ENCODE assay signal across 8 cellular contexts in genomic region chr3:149658444-149659172, GRCh38. TPM values are rescaled to one million over a fixed set of nuclear protein-coding genes. Genes with fewer than 3 reads are reported as not detected.
DNase-seq lines count a peak whose midpoint lies in the region; ATAC-seq and TF ChIP-seq lines count a peak whose summit lies in the region.

No MANE protein-coding gene starts in this region.

- H3K4me3 ChIP-seq in PC-3 (ENCODE audit: low read length): peak overlapping the region; percentile 98
- H3K4me3 ChIP-seq in left ventricle myocardium inferior: peak overlapping the region; percentile 78
- H3K4me3 ChIP-seq in OCI-LY7 (ENCODE audit: low read depth, low read length, poor library complexity, severe bottlenecking): no peak overlapping the region

- 0 out of 2 replicates have a peak, but pooled peaks have one; percentile 27 for TF ChIP-seq CTCF in PC-3 (conservative IDR thresholded peaks at IDR 0.05; ENCODE audit: low read depth, low read length)
- TF ChIP-seq CTCF in left ventricle myocardium inferior (IDR thresholded peaks at IDR 0.05; ENCODE audit: borderline replicate concordance): peak; percentile 41
- TF ChIP-seq CTCF in OCI-LY7 (conservative IDR thresholded peaks at IDR 0.05; ENCODE audit: low read length): no peak

- H4K20me1 ChIP-seq in PC-3 (ENCODE audit: low read length) (peaks cover 34% of the 10 kb centered on the region), OCI-LY7 (ENCODE audit: insufficient read depth, low read length) (no peaks in the 10 kb centered on the region)

- peaks cover 52% of the 10 kb centered on the region for H3K79me2 ChIP-seq in PC-3 (ENCODE audit: low read length)
- H3K79me2 ChIP-seq in OCI-LY7 (ENCODE audit: insufficient read depth, low read depth, low read length): no peaks in the 10 kb centered on the region

- H2AFZ ChIP-seq in PC-3 (ENCODE audit: low read length): peak overlapping the region; percentile 61
- no peak overlapping the region for H2AFZ ChIP-seq in OCI-LY7 (ENCODE audit: low read length)

- no peaks in the 10 kb centered on the region for H3K9me2 ChIP-seq in PC-3 (replicated peaks; ENCODE audit: low read length)
- H3K9me2 ChIP-seq in OCI-LY7 (ENCODE audit: insufficient read depth, low read length): no peaks in the 10 kb centered on the region

- H3F3A ChIP-seq in PC-3 (ENCODE audit: low read length, unreplicated experiment): no peaks in the 10 kb centered on the region

- ATAC-seq in HG03196 (IDR thresholded peaks at IDR 0.05; ENCODE audit: unreplicated experiment) (peak; percentile 73), PC-3 (peak; percentile 47)

- H3K4me1 ChIP-seq in PC-3 (ENCODE audit: insufficient read depth, low read length): peaks cover 34% of the 10 kb centered on the region
- H3K4me1 ChIP-seq in left ventricle myocardium inferior: peaks cover 64% of the 10 kb centered on the region
- H3K4me1 ChIP-seq in OCI-LY7 (ENCODE audit: insufficient read depth, low read length, poor library complexity, severe bottlenecking): no peaks in the 10 kb centered on the region

- no peaks in the 10 kb centered on the region for H3K9me3 ChIP-seq in PC-3 (ENCODE audit: low read length)
- no peaks in the 10 kb centered on the region for H3K9me3 ChIP-seq in left ventricle myocardium inferior (replicated peaks)
- no peaks in the 10 kb centered on the region for H3K9me3 ChIP-seq in OCI-LY7 (ENCODE audit: low read length)

- H3K36me3 ChIP-seq in PC-3 (ENCODE audit: low read depth, low read length): peaks cover 17% of the 10 kb centered on the region
- no peaks in the 10 kb centered on the region for H3K36me3 ChIP-seq in left ventricle myocardium inferior
- no peaks in the 10 kb centered on the region for H3K36me3 ChIP-seq in OCI-LY7 (ENCODE audit: insufficient read depth, low read length)

- intact Hi-C loops in PC-3 (cut with micrococcal nuclease) (loop anchor here (1.0 to 10.0 kb wide), 9 partner anchors 20 to 284 kb away; partner anchors contain the start of genes RNF13 and TM4SF1), left ventricle myocardium inferior (cut with micrococcal nuclease) (loop anchor here (10.0 kb wide), 1 partner anchor 84 kb away; no protein-coding TSS in a partner anchor), OCI-LY7 (cut with micrococcal nuclease; ENCODE audit: unreplicated experiment) (no loop called here)

- CTCF ChIA-PET in PC-3 (lab: Charles Lee) (interaction anchor here (0.6 to 1.0 kb wide), 3 partner anchors 90 to 104 kb away, joined by 3 to 6 read pairs (median 3); no protein-coding TSS in a partner anchor), OCI-LY7 (lab: Charles Lee; ENCODE audit: unreplicated experiment) (no interaction called here)

- H3K27ac ChIP-seq in PC-3 (ENCODE audit: low read length) (peak overlapping the region; percentile 95), left ventricle myocardium inferior (replicated peaks) (peak overlapping the region; percentile 100), OCI-LY7 (ENCODE audit: low read depth, low read length, poor library complexity, severe bottlenecking) (no peak overlapping the region)

- POLR2A ChIA-PET in PC-3 (lab: Charles Lee; ENCODE audit: unreplicated experiment): interaction anchor here (0.5 to 2.4 kb wide), 21 partner anchors 12 to 738 kb away, joined by 3 to 36 read pairs (median 4); partner anchors contain the start of gene TM4SF1
- POLR2A ChIA-PET in OCI-LY7 (lab: Charles Lee): no interaction called here

- BruUV-seq in PC-3 (replicated peaks; lab: Mats Ljungman, UMichigan) (TSS peak; percentile 54), OCI-LY7 (replicated peaks; lab: Mats Ljungman, UMichigan) (no TSS peak)

- H3K4me2 ChIP-seq in PC-3 (ENCODE audit: low read length): peak overlapping the region; percentile 94
- H3K4me2 ChIP-seq in OCI-LY7 (ENCODE audit: low read length): no peak overlapping the region

- no peaks in the 10 kb centered on the region for H3K27me3 ChIP-seq in PC-3 (ENCODE audit: low read length)
- no peaks in the 10 kb centered on the region for H3K27me3 ChIP-seq in left ventricle myocardium inferior (ENCODE audit: low read depth)

- DNase-seq in COLO829 (ENCODE audit: low spot score) (peak; percentile 83), GM19240 (ENCODE audit: insufficient read length, low spot score) (peak; percentile 50), PC-3 (peak; percentile 71), anterior cingulate cortex (lab: John Stamatoyannopoulos, UW) (peak in 56 of 58 donors; percentile 9 to 86 (median 65)), left ventricle myocardium inferior (peak; percentile 77), pons (ENCODE audit: low spot score) (peak; percentile 88), OCI-LY7 (ENCODE audit: low spot score) (no peak)

- peak overlapping the region; percentile 93 for H3K9ac ChIP-seq in PC-3 (ENCODE audit: low read length)

RNA-seq across cellular contexts. Expression of gene WWTR1, which starts 0.8 kb away (rescaled TPM):
- total RNA-seq in PC-3 (2014; rRNA removed) (74.4 and 79.7 TPM in 2 replicates), left ventricle myocardium inferior (39.1 TPM), OCI-LY7 (2022) (0.15 TPM in 1 of 2 replicates, not detected in the other)
- total RNA-seq in OCI-LY7 (2014; rRNA removed; shearing (Covaris generic)): not detected in 2 replicates

Comparison
In these comparisons a context has a peak if more than half of its experiments do, and no peak if none do; other contexts are left out.
1. RNA of gene WWTR1, which starts 0.8 kb away (total RNA-seq): 74.4 to 79.7 TPM in PC-3 and 39.1 TPM in left ventricle myocardium inferior (single experiment); 0.15 TPM in OCI-LY7; every median in the first group is over 10 times any median in the second.